Comparison of ENCODE assay signal across 26 cellular contexts in genomic region chr7:74356589-74357315, GRCh38.
A peak's percentile ranks its signal among the peaks of the same experiment; 100 is the strongest.
DNase-seq lines count a peak whose midpoint lies in the region; ATAC-seq and TF ChIP-seq lines count a peak whose summit lies in the region.
"Had no signal": no experiment of that assay in that cellular context is flagged by ENCODE, and none has a peak within 500 bp of the region (broad histone marks: within the 10 kb centered on the region; RNA-seq: fewer than 3 reads in every experiment).

No MANE protein-coding gene starts in this region.

- WGBS in IMR-90 (ENCODE audit: extremely low coverage in 2 of 2, insufficient read length in 1 of 2), 2 experiments, result 100% methylated on average over 3 of the region's 10 CpGs; no CpG with 5 or more reads in 1 of the 2 experiments
- 90 to 95% methylated on average over 6 to 10 of the region's 10 CpGs for WGBS in mesodermal cell (ENCODE audit: insufficient coverage in 2 of 2), 2 experiments

- H3K27ac Mint-ChIP-seq in central memory CD8-positive, alpha-beta T cell (ENCODE audit: low read depth), result peak overlapping the region; percentile 9
- H3K27ac Mint-ChIP-seq in activated T-helper 1 cell treated with anti-CD3 and anti-CD28 coated beads, Interleukin-12 subunit alpha, Interleukin-12 subunit beta, Interleukin-2, Interleukin-4 antibody, amounts not matched to agents 30 ng/mL and 10 ng/mL and 1 ng/mL, durations not matched to agents 14 hours and 24 hours and 36 hours, result no peak overlapping the region
- H3K27ac Mint-ChIP-seq: activated B cell treated with CpG ODN at 0.5 μM for 24 hours; activated CD4-positive, alpha-beta memory T cell treated with anti-CD3 and anti-CD28 coated beads for 36 hours; activated naive CD8-positive, alpha-beta T cell treated with anti-CD3 and anti-CD28 coated beads, Interleukin-2, amount 50 U/mL, for 24 hours; mesothelial cell of epicardium; natural killer cell had no signal

- peaks cover 35% of the 10 kb centered on the region; the same call in 1 of the 2 replicates for H4K20me1 ChIP-seq in IMR-90 (ENCODE audit: insufficient read depth, low read length)

- no peak for TF ChIP-seq CTCF in IMR-90 (conservative IDR thresholded peaks at IDR 0.05; ENCODE audit: low read depth, low read length)

- no peak overlapping the region for H2BK5ac ChIP-seq in IMR-90 (ENCODE audit: low read depth, low read length, poor library complexity, severe bottlenecking)

- no peak overlapping the region for H4K8ac ChIP-seq in IMR-90 (ENCODE audit: low read depth in 2 of 2, low read length in 2 of 2)

- no peak overlapping the region for H2BK120ac ChIP-seq in IMR-90 (ENCODE audit: low read depth, low read length)

- POLR2A ChIA-PET in IMR-90 (lab: Charles Lee; ENCODE audit: unreplicated experiment), result no interaction called here

- no peak overlapping the region for H3K4me3 Mint-ChIP-seq in central memory CD8-positive, alpha-beta T cell
- H3K4me3 Mint-ChIP-seq in activated T-helper 1 cell treated with anti-CD3 and anti-CD28 coated beads, Interleukin-12 subunit alpha, Interleukin-12 subunit beta, Interleukin-2, Interleukin-4 antibody, amounts not matched to agents 30 ng/mL and 10 ng/mL and 1 ng/mL, durations not matched to agents 14 hours and 24 hours and 36 hours, result no peak overlapping the region
- H3K4me3 Mint-ChIP-seq: activated B cell treated with CpG ODN at 0.5 μM for 24 hours; activated CD4-positive, alpha-beta memory T cell treated with anti-CD3 and anti-CD28 coated beads for 36 hours; activated naive CD8-positive, alpha-beta T cell treated with anti-CD3 and anti-CD28 coated beads, Interleukin-2, amount 50 U/mL, for 24 hours; mesothelial cell of epicardium; natural killer cell had no signal

- BruUV-seq in IMR-90 (replicated peaks; lab: Mats Ljungman, UMichigan), result no TSS peak

- in situ Hi-C loops in IMR-90 (cut with MboI; ENCODE audit: low sequenced_read_pairs), result loop anchor here (25.0 kb wide), 1 partner anchor 119 kb away; no protein-coding TSS in a partner anchor

- H2AK5ac ChIP-seq in IMR-90 (ENCODE audit: low read depth, low read length), result no peak overlapping the region; the same call in 1 of the 2 replicates

- H3K4me1 ChIP-seq in IMR-90 (ENCODE audit: control insufficient read depth, insufficient read depth, low read length) (peaks cover 4% of the 10 kb centered on the region), mesodermal cell (ENCODE audit: control insufficient read depth, insufficient read depth, low read length, poor library complexity, severe bottlenecking) (peaks cover 13% of the 10 kb centered on the region)

- H3K23ac ChIP-seq in IMR-90 (ENCODE audit: low read depth, low read length), result no peak overlapping the region

- no peak for TF ChIP-seq POLR2A in IMR-90 (IDR thresholded peaks at IDR 0.05; ENCODE audit: low read depth, low read length)

- no peak overlapping the region for H3K4ac ChIP-seq in IMR-90 (ENCODE audit: low read depth, low read length)

- DNase-seq in ELF-1 (ENCODE audit: low read depth, low spot score), result peak; percentile 35
- DNase-seq in IMR-90, result peak; percentile 53
- DNase-seq in central memory CD8-positive, alpha-beta T cell (ENCODE audit: low spot score in 2 of 2), result no peak
- DNase-seq in T-helper 2 cell, result no peak
- DNase-seq in activated T-helper 1 cell treated with anti-CD3 and anti-CD28 coated beads, Interleukin-12 subunit alpha, Interleukin-12 subunit beta, Interleukin-2, Interleukin-4 antibody, amounts not matched to agents 30 ng/mL and 10 ng/mL and 1 ng/mL, durations not matched to agents 14 hours and 24 hours and 36 hours (ENCODE audit: low spot score), result no peak
- DNase-seq: activated B cell treated with CpG ODN at 0.5 μM for 24 hours; activated CD4-positive, alpha-beta memory T cell treated with anti-CD3 and anti-CD28 coated beads for 36 hours; activated effector memory CD4-positive, alpha-beta T cell treated with anti-CD3 and anti-CD28 coated beads, Interleukin-2, amount 50 U/mL, for 16 hours; activated naive CD8-positive, alpha-beta T cell treated with anti-CD3 and anti-CD28 coated beads, Interleukin-2, amount 50 U/mL, for 24 hours; brain microvascular endothelial cell; glutamatergic neuron; HCEC 1CT; left colon; natural killer cell; NCI-H1417; NCI-H2107; NCI-H510A treated with DMSO at 0.1 percent for 48 hours; NK-92 treated with Interleukin-12 subunit alpha and Interleukin-12 subunit beta, amount 100 ng/mL, for 24 hours; posterior cingulate gyrus; RPMI8226; SK-N-SH had no signal

- TF ChIP-seq RAD21 in IMR-90 (IDR thresholded peaks at IDR 0.05; ENCODE audit: low read length), result no peak

- H3K27ac ChIP-seq in IMR-90 (ENCODE audit: insufficient read depth, low read length) (no peak overlapping the region), mesodermal cell (ENCODE audit: low read depth, low read length, severe bottlenecking) (peak overlapping the region; percentile 16)
- H3K27ac ChIP-seq: brain microvascular endothelial cell, C4-2B, coronary artery had no signal

- H2AK9ac ChIP-seq in IMR-90 (replicated peaks; ENCODE audit: low read depth, low read length, poor library complexity), result no peak overlapping the region

- intact Hi-C loops in IMR-90 (cut with micrococcal nuclease), result no loop called here
- intact Hi-C loops in activated T-helper 1 cell treated with anti-CD3 and anti-CD28 coated beads, Interleukin-12 subunit alpha, Interleukin-12 subunit beta, Interleukin-2, Interleukin-4 antibody, amounts not matched to agents 30 ng/mL and 10 ng/mL and 1 ng/mL, durations not matched to agents 14 hours and 24 hours and 36 hours (cut with micrococcal nuclease), result no loop called here

- H3K36me3 ChIP-seq in IMR-90 (ENCODE audit: control insufficient read depth, insufficient read depth, low read length) (peaks cover 60% of the 10 kb centered on the region), mesodermal cell (ENCODE audit: control insufficient read depth, insufficient read depth, low read length) (peaks cover 73% of the 10 kb centered on the region)

- peaks cover 12% of the 10 kb centered on the region for H3K9me1 ChIP-seq in IMR-90 (ENCODE audit: insufficient read depth, low read length)

- H3K9me3 ChIP-seq in IMR-90 (ENCODE audit: control insufficient read depth, insufficient read depth, low read length), result peaks cover 8% of the 10 kb centered on the region
- peaks cover 5% of the 10 kb centered on the region for H3K9me3 ChIP-seq in mesodermal cell (ENCODE audit: control insufficient read depth, low read length)
- H3K9me3 ChIP-seq: SK-N-SH had no signal

- peaks cover 4% of the 10 kb centered on the region for H3K36me3 Mint-ChIP-seq in central memory CD8-positive, alpha-beta T cell (ENCODE audit: insufficient read depth)
- no peaks in the 10 kb centered on the region for H3K36me3 Mint-ChIP-seq in activated T-helper 1 cell treated with anti-CD3 and anti-CD28 coated beads, Interleukin-12 subunit alpha, Interleukin-12 subunit beta, Interleukin-2, Interleukin-4 antibody, amounts not matched to agents 30 ng/mL and 10 ng/mL and 1 ng/mL, durations not matched to agents 14 hours and 24 hours and 36 hours (ENCODE audit: low read depth)
- H3K36me3 Mint-ChIP-seq: activated CD4-positive, alpha-beta memory T cell treated with anti-CD3 and anti-CD28 coated beads for 36 hours; natural killer cell had no signal

- no peak overlapping the region for H3K4me2 ChIP-seq in IMR-90 (ENCODE audit: low read depth, low read length)
- H3K4me2 ChIP-seq: SK-N-SH had no signal

- H2BK15ac ChIP-seq in IMR-90 (ENCODE audit: low read depth, low read length), result no peak overlapping the region

- H3K4me1 Mint-ChIP-seq in central memory CD8-positive, alpha-beta T cell, result no peaks in the 10 kb centered on the region
- H3K4me1 Mint-ChIP-seq in activated T-helper 1 cell treated with anti-CD3 and anti-CD28 coated beads, Interleukin-12 subunit alpha, Interleukin-12 subunit beta, Interleukin-2, Interleukin-4 antibody, amounts not matched to agents 30 ng/mL and 10 ng/mL and 1 ng/mL, durations not matched to agents 14 hours and 24 hours and 36 hours (ENCODE audit: low read depth), result peaks cover 3% of the 10 kb centered on the region
- H3K4me1 Mint-ChIP-seq: activated B cell treated with CpG ODN at 0.5 μM for 24 hours; activated naive CD8-positive, alpha-beta T cell treated with anti-CD3 and anti-CD28 coated beads, Interleukin-2, amount 50 U/mL, for 24 hours; mesothelial cell of epicardium; natural killer cell had no signal

- no peak overlapping the region for H4K91ac ChIP-seq in IMR-90 (ENCODE audit: insufficient read depth, low read depth, low read length)

- H3K14ac ChIP-seq in IMR-90 (replicated peaks; ENCODE audit: low read depth, low read length), result no peak overlapping the region

- dilution Hi-C loops in IMR-90 (cut with HindIII; ENCODE audit: low sequenced_read_pairs, unreplicated experiment), result no loop called here

- H2BK20ac ChIP-seq in IMR-90 (ENCODE audit: low read depth, low read length), result no peak overlapping the region

- no peak overlapping the region for H3K18ac ChIP-seq in IMR-90 (ENCODE audit: low read depth, low read length)

- no peak overlapping the region for H4K5ac ChIP-seq in IMR-90 (ENCODE audit: low read depth, low read length)

- H3K9me3 Mint-ChIP-seq in central memory CD8-positive, alpha-beta T cell, result no peaks in the 10 kb centered on the region
- no peaks in the 10 kb centered on the region for H3K9me3 Mint-ChIP-seq in activated T-helper 1 cell treated with anti-CD3 and anti-CD28 coated beads, Interleukin-12 subunit alpha, Interleukin-12 subunit beta, Interleukin-2, Interleukin-4 antibody, amounts not matched to agents 30 ng/mL and 10 ng/mL and 1 ng/mL, durations not matched to agents 14 hours and 24 hours and 36 hours
- H3K9me3 Mint-ChIP-seq: activated naive CD8-positive, alpha-beta T cell treated with anti-CD3 and anti-CD28 coated beads, Interleukin-2, amount 50 U/mL, for 24 hours; natural killer cell had no signal

- CTCF ChIA-PET in IMR-90 (lab: Yijun Ruan, JAX), result no interaction called here

- no peaks in the 10 kb centered on the region for H3K27me3 Mint-ChIP-seq in central memory CD8-positive, alpha-beta T cell
- H3K27me3 Mint-ChIP-seq in activated T-helper 1 cell treated with anti-CD3 and anti-CD28 coated beads, Interleukin-12 subunit alpha, Interleukin-12 subunit beta, Interleukin-2, Interleukin-4 antibody, amounts not matched to agents 30 ng/mL and 10 ng/mL and 1 ng/mL, durations not matched to agents 14 hours and 24 hours and 36 hours (ENCODE audit: insufficient read depth), result no peaks in the 10 kb centered on the region
- H3K27me3 Mint-ChIP-seq: activated B cell treated with CpG ODN at 0.5 μM for 24 hours; activated CD4-positive, alpha-beta memory T cell treated with anti-CD3 and anti-CD28 coated beads for 36 hours; activated naive CD8-positive, alpha-beta T cell treated with anti-CD3 and anti-CD28 coated beads, Interleukin-2, amount 50 U/mL, for 24 hours had no signal

- ATAC-seq in IMR-90 (ENCODE audit: low read depth) (no peak; the same call in 1 of the 2 replicates), HG02763 (IDR thresholded peaks at IDR 0.05; ENCODE audit: unreplicated experiment) (no peak)
- ATAC-seq in central memory CD8-positive, alpha-beta T cell (replicated peaks; ENCODE audit: extremely low read depth, poor library complexity, severe bottlenecking), result no peak
- ATAC-seq: activated naive CD8-positive, alpha-beta T cell treated with anti-CD3 and anti-CD28 coated beads, Interleukin-2, amount 50 U/mL, for 24 hours; left colon; natural killer cell had no signal

- no peaks in the 10 kb centered on the region for H3K27me3 ChIP-seq in IMR-90 (ENCODE audit: control insufficient read depth, insufficient read depth, low read length)
- H3K27me3 ChIP-seq: brain microvascular endothelial cell had no signal

- H3K9ac ChIP-seq in IMR-90 (ENCODE audit: low read depth, low read length), result no peak overlapping the region
- H3K9ac ChIP-seq: SK-N-SH had no signal

- H3K4me3 ChIP-seq in IMR-90 (ENCODE audit: insufficient read depth, low read depth, low read length), result no peak overlapping the region
- H3K4me3 ChIP-seq in mesodermal cell (ENCODE audit: extremely low read depth, insufficient read depth, low read length, poor library complexity, severe bottlenecking), result no peak overlapping the region
- H3K4me3 ChIP-seq: coronary artery had no signal

- H3K56ac ChIP-seq in IMR-90 (ENCODE audit: extremely low read depth, insufficient read depth, low read length), result no peak overlapping the region

- peaks cover 10 to 52% of the 10 kb centered on the region in 2 experiments for H3K79me1 ChIP-seq in IMR-90 (ENCODE audit: low read depth in 1 of 2, low read length in 2 of 2)

- peak overlapping the region; percentile 39 for H2AFZ ChIP-seq in IMR-90 (replicated peaks; ENCODE audit: low read length, poor library complexity)

Comparison
In these comparisons a context has a peak if more than half of its experiments do, and no peak if none do; other contexts are left out.
1. DNase-seq: peak in ELF-1 (single experiment) and IMR-90 (single experiment); none in central memory CD8-positive, alpha-beta T cell (0 of 2), T-helper 2 cell (0 of 5) and activated T-helper 1 cell treated with anti-CD3 and anti-CD28 coated beads, Interleukin-12 subunit alpha, Interleukin-12 subunit beta, Interleukin-2, Interleukin-4 antibody, amounts not matched to agents 30 ng/mL and 10 ng/mL and 1 ng/mL, durations not matched to agents 14 hours and 24 hours and 36 hours (single experiment).